Comparison of ENCODE assay signal across 10 cellular contexts in genomic region chr5:39755986-39756385, GRCh38.
DNase-seq lines count a peak whose midpoint lies in the region; ATAC-seq, FAIRE-seq and TF ChIP-seq lines count a peak whose summit lies in the region.
"Had no signal": no experiment of that assay in that cellular context is flagged by ENCODE, and none has a peak within 500 bp of the region (broad histone marks: within the 10 kb centered on the region; RNA-seq: fewer than 3 reads in every experiment).

No MANE protein-coding gene starts in this region.

- DNase-seq in AG08395 (ENCODE audit: low spot score), result peak; percentile 72
- DNase-seq in HTR-8/SVneo (ENCODE audit: insufficient read length, low spot score), result peak; percentile 41
- DNase-seq in bronchial epithelial cell (ENCODE audit: low read depth), result peak; percentile 74
- DNase-seq in kidney tubule cell (ENCODE audit: low spot score), result peak; percentile 77
- no peak for DNase-seq in NCI-H2227 treated with DMSO at 0.1 percent for 48 hours (lab: John Stamatoyannopoulos, UW)
- DNase-seq in germinal center (ENCODE audit: low spot score), result no peak
- no peak for DNase-seq in T-helper 1 cell
- DNase-seq: activated CD4-positive, alpha-beta T cell treated with anti-CD3 and anti-CD28 coated beads for 4 hours; hippocampal formation had no signal

- TF ChIP-seq CTCF in bronchial epithelial cell (IDR thresholded peaks at IDR 0.05; ENCODE audit: insufficient read depth, low read length, severe bottlenecking), result no peak

- no peaks in the 10 kb centered on the region for H3K27me3 ChIP-seq in bronchial epithelial cell (ENCODE audit: control insufficient read depth, insufficient read depth, low read length)

- FAIRE-seq in HTR-8/SVneo (lab: Jason Lieb, UNC) (no peak), bronchial epithelial cell (lab: Jason Lieb, UNC) (no peak)

- no peaks in the 10 kb centered on the region for H3K36me3 ChIP-seq in bronchial epithelial cell (ENCODE audit: control insufficient read depth, insufficient read depth, low read length)

- ATAC-seq in GM21515 (IDR thresholded peaks at IDR 0.05; ENCODE audit: unreplicated experiment), result no peak

- no peak overlapping the region for H3K4me3 ChIP-seq in bronchial epithelial cell (ENCODE audit: low read depth, low read length)

Comparison
In these comparisons a context has a peak if more than half of its experiments do, and no peak if none do; other contexts are left out.
1. DNase-seq: peak in AG08395 (single experiment), HTR-8/SVneo (single experiment), bronchial epithelial cell (single experiment) and kidney tubule cell (single experiment); none in NCI-H2227 treated with DMSO at 0.1 percent for 48 hours (single experiment), germinal center (single experiment) and T-helper 1 cell (0 of 5).